ENCODE assay signal across 2 cellular contexts in the genomic region with DNA sequence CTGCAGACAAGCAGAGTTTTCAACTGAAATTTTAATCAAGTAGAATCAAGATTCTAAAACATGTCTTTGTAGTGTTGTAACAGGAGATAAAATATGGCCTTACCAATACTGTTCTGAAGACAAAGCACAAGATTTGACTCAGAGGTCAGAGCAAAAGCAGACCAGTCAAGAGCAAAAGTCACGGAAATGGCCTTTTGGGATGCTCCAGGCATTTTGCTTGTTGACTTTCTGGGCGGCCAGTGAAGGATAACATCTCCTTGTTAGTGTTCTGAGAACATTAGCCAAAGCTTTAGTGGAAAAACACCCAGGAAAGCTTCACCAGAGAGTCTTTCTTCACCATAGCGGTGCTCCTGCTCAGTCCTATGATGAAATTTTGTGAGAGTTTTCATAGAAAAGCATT.
TF ChIP-seq lines count a peak whose summit lies in the region.

No MANE protein-coding gene starts in this region.

TF ChIP-seq in GM23338, 12 proteins besides CTCF, POLR2A, EP300 and RAD21:
- TF ChIP-seq POLR2AphosphoS5 (IDR thresholded peaks at IDR 0.05; ENCODE audit: low read depth) (no peak), NANOG (IDR thresholded peaks at IDR 0.05; ENCODE audit: borderline replicate concordance) (no peak), STAT1 (IDR thresholded peaks at IDR 0.05; ENCODE audit: unreplicated experiment) (no peak), ZNF331 (CRISPR knock-in tag; IDR thresholded peaks at IDR 0.05; ENCODE audit: low read depth) (no peak)
- TF ChIP-seq, protein P1, sequence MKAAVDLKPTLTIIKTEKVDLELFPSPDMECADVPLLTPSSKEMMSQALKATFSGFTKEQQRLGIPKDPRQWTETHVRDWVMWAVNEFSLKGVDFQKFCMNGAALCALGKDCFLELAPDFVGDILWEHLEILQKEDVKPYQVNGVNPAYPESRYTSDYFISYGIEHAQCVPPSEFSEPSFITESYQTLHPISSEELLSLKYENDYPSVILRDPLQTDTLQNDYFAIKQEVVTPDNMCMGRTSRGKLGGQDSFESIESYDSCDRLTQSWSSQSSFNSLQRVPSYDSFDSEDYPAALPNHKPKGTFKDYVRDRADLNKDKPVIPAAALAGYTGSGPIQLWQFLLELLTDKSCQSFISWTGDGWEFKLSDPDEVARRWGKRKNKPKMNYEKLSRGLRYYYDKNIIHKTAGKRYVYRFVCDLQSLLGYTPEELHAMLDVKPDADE (IDR thresholded peaks at IDR 0.05), result no peak
TF ChIP-seq in GM23338: peak in this region for 0.

TF ChIP-seq in H1, 55 proteins besides CTCF, POLR2A, EP300 and RAD21:
- no peak for TF ChIP-seq MAFK (IDR thresholded peaks at IDR 0.05; ENCODE audit: low read depth, low read length)
- no peak for TF ChIP-seq TAF1 (IDR thresholded peaks at IDR 0.05; ENCODE audit: low read depth, low read length)
- TF ChIP-seq RXRA (IDR thresholded peaks at IDR 0.05; ENCODE audit: insufficient read depth, low read depth, low read length), result no peak
- no peak for TF ChIP-seq CTBP2 (IDR thresholded peaks at IDR 0.05; ENCODE audit: borderline replicate concordance, insufficient read depth, insufficient read length, low read length)
- TF ChIP-seq NRF1 (IDR thresholded peaks at IDR 0.05; ENCODE audit: low read depth, low read length), result no peak
- no peak for TF ChIP-seq CBX5 (IDR thresholded peaks at IDR 0.05; ENCODE audit: low read depth, low read length)
- no peak for TF ChIP-seq EGR1 (IDR thresholded peaks at IDR 0.05; ENCODE audit: borderline replicate concordance, low read depth, low read length)
- no peak for TF ChIP-seq KDM1A (IDR thresholded peaks at IDR 0.05; ENCODE audit: borderline replicate concordance, low read length)
- TF ChIP-seq HDAC6 (IDR thresholded peaks at IDR 0.05; ENCODE audit: low read depth, low read length), result no peak
- TF ChIP-seq CREB1 (IDR thresholded peaks at IDR 0.05), result no peak
- TF ChIP-seq, protein P2, sequence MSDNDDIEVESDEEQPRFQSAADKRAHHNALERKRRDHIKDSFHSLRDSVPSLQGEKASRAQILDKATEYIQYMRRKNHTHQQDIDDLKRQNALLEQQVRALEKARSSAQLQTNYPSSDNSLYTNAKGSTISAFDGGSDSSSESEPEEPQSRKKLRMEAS (IDR thresholded peaks at IDR 0.05), result no peak
- no peak for TF ChIP-seq JUND (IDR thresholded peaks at IDR 0.05; ENCODE audit: low read length)
- TF ChIP-seq SP2 (IDR thresholded peaks at IDR 0.05; ENCODE audit: low read length), result no peak
- TF ChIP-seq EZH2 (IDR thresholded peaks at IDR 0.05; ENCODE audit: low read depth, low read length, severe bottlenecking), result no peak
- no peak for TF ChIP-seq HDAC2 (IDR thresholded peaks at IDR 0.05; ENCODE audit: borderline replicate concordance in 1 of 2, low read depth in 2 of 2, low read length in 2 of 2)
- TF ChIP-seq SIN3A (conservative IDR thresholded peaks at IDR 0.05 in 1 of 2, IDR thresholded peaks at IDR 0.05 in 1 of 2; ENCODE audit: low read depth in 1 of 2, low read length in 2 of 2), result no peak
- TF ChIP-seq SRF (IDR thresholded peaks at IDR 0.05; ENCODE audit: low read depth, low read length), result no peak
- no peak for TF ChIP-seq CHD2 (IDR thresholded peaks at IDR 0.05; ENCODE audit: low read length)
TF ChIP-seq in H1: peak in this region for 0.
